29 cellular contexts compared by ENCODE assay signal in genomic region chrX:125012585-125012984, GRCh38. TPM values are rescaled to one million over a fixed set of nuclear protein-coding genes. Genes with fewer than 3 reads are reported as not detected.
"Had no signal": no experiment of that assay in that cellular context is flagged by ENCODE, and none has a peak within 500 bp of the region (broad histone marks: within the 10 kb centered on the region; RNA-seq: fewer than 3 reads in every experiment).

No MANE protein-coding gene starts in this region.

- H3K4me3 ChIP-seq: neural progenitor cell, ovary, psoas muscle, skin epidermis, smooth muscle cell, spleen, suprapubic skin, testis, tibial artery, transverse colon, upper lobe of right lung, uterus had no signal

- H3K9me3 ChIP-seq: ovary, suprapubic skin, testis, tibial artery, transverse colon, upper lobe of right lung, uterus had no signal

- H3K9ac ChIP-seq: neural progenitor cell, parathyroid adenoma had no signal

- H2AFZ ChIP-seq: neural progenitor cell, parathyroid adenoma had no signal

- ATAC-seq: natural killer cell; psoas muscle; right cardiac atrium; sciatic nerve; stimulated activated memory B cell treated with anti-CD40 and anti-IgM and Interleukin-4, amounts not matched to agents 10 μg/mL and 1 μg/mL and 100 μg/mL, for 72 hours; stimulated activated naive CD8-positive, alpha-beta T cell treated with anti-CD3 and anti-CD28 coated beads, Interleukin-15, amount 100 ng/mL, for 72 hours; stimulated activated naive CD8-positive, alpha-beta T cell treated with anti-CD3 and anti-CD28 coated beads, Interleukin-15, Interleukin-2, amounts not matched to agents 100 U/mL and 50 U/mL, for 24 hours; upper lobe of right lung had no signal

- DNase-seq: natural killer cell; occipital lobe; ovary; posterior cingulate gyrus; psoas muscle; right cardiac atrium; spleen; stimulated activated CD4-positive, alpha-beta T cell treated with anti-CD3 and anti-CD28 coated beads, Interleukin-12 subunit alpha, Interleukin-12 subunit beta, amount 100 ng/mL, for 4 hours; stimulated activated CD4-positive, alpha-beta T cell treated with anti-CD3 and anti-CD28 coated beads, Interleukin-1b, Interleukin-23, amount 100 ng/mL, for 48 hours; stimulated activated CD4-positive, alpha-beta T cell treated with anti-CD3 and anti-CD28 coated beads, Interleukin-4, amount 100 ng/mL, for 1 hour; stimulated activated CD4-positive, alpha-beta T cell treated with anti-CD3 and anti-CD28 coated beads, Interleukin-4, amount 100 ng/mL, for 4 hours; stimulated activated CD8-positive, alpha-beta memory T cell treated with anti-CD3 and anti-CD28 coated beads, Interleukin-4, amount 100 ng/mL, for 48 hours; stimulated activated naive CD4-positive, alpha-beta T cell; stimulated activated naive CD8-positive, alpha-beta T cell treated with anti-CD3 and anti-CD28 coated beads, Interleukin-15, amount 100 ng/mL, for 72 hours; stimulated activated naive CD8-positive, alpha-beta T cell treated with anti-CD3 and anti-CD28 coated beads, Interleukin-15, Interleukin-2, amounts not matched to agents 100 U/mL and 50 U/mL, for 24 hours; substantia nigra; testis; tibial artery; transverse colon; upper lobe of right lung; uterus had no signal

- H3K27me3 ChIP-seq: neural progenitor cell, ovary, spleen, suprapubic skin, testis, tibial artery, transverse colon, upper lobe of right lung, uterus had no signal

- H3K4me1 ChIP-seq: neural progenitor cell, parathyroid adenoma, psoas muscle, spleen, suprapubic skin, testis, tibial artery, transverse colon, upper lobe of right lung, uterus had no signal

- H3K4me2 ChIP-seq: neural progenitor cell, smooth muscle cell had no signal

- H3K27ac ChIP-seq: neural progenitor cell, ovary, parathyroid adenoma, psoas muscle, skin epidermis, spleen, suprapubic skin, testis, tibial artery, transverse colon, upper lobe of right lung, uterus had no signal

- H3K36me3 ChIP-seq: neural progenitor cell, ovary, spleen, suprapubic skin, tibial artery, transverse colon, upper lobe of right lung, uterus had no signal

RNA-seq across cellular contexts. Expression of gene TENM1, which starts 49.0 kb away (rescaled TPM):
- total RNA-seq: osteoblast had no signal
